Comparison of ENCODE assay signal across 1 cellular context in genomic region chr6:96520851-96521115, GRCh38.
TF ChIP-seq lines count a peak whose summit lies in the region.

No MANE protein-coding gene starts in this region.

TF ChIP-seq in GM23338, 12 proteins besides CTCF, POLR2A, EP300 and RAD21 (continued from another document):
- TF ChIP-seq ZNF462 (CRISPR knock-in tag; IDR thresholded peaks at IDR 0.05) (no peak), EZH2 (IDR thresholded peaks at IDR 0.05; ENCODE audit: low read depth, unreplicated experiment) (no peak), REST (IDR thresholded peaks at IDR 0.05; ENCODE audit: unreplicated experiment) (no peak), JUNB (IDR thresholded peaks at IDR 0.05; ENCODE audit: unreplicated experiment) (no peak), CREB1 (CRISPR knock-in tag; IDR thresholded peaks at IDR 0.05; ENCODE audit: low read depth) (no peak), ZNF114 (CRISPR knock-in tag; IDR thresholded peaks at IDR 0.05) (no peak), EZH2phosphoT487 (IDR thresholded peaks at IDR 0.05; ENCODE audit: unreplicated experiment) (no peak)
